2 cellular contexts compared by ENCODE assay signal in the genomic region with DNA sequence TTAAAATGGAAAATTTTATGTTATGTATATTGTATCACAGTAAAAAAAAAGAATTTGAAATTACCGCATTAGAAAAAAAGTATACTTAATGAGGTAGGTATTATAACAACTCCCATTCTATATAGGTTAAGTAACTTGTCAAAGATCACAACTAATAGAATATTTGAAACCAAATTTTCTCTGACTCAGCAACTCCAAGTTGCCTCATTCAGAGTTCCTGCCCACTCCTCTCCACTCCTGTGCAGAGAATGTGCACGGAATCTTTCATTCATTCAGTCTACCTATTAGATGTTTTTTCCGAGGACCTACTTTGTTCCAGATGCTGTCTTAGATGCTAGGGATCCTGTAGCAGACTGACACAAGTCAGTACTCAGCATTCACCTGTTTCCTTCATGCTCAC.
TF ChIP-seq lines count a peak whose summit lies in the region.

No MANE protein-coding gene starts in this region.

TF ChIP-seq in A549, 52 proteins besides CTCF, POLR2A, EP300 and RAD21:
- TF ChIP-seq HOXA7 (CRISPR knock-in tag; IDR thresholded peaks at IDR 0.05) (no peak), MAFK (IDR thresholded peaks at IDR 0.05; ENCODE audit: partially characterized antibody) (peak; percentile 26)

TF ChIP-seq in K562, 482 proteins besides CTCF, POLR2A, EP300 and RAD21:
- TF ChIP-seq PML (IDR thresholded peaks at IDR 0.05; ENCODE audit: low read length) (no peak), FOXJ3 (CRISPR knock-in tag; IDR thresholded peaks at IDR 0.05) (no peak), C11orf30 (IDR thresholded peaks at IDR 0.05; ENCODE audit: low read depth) (peak; percentile 70), ZNF316 (IDR thresholded peaks at IDR 0.05) (peak; percentile 64), JUN (IDR thresholded peaks at IDR 0.05; ENCODE audit: borderline replicate concordance, low read depth, low read length) (no peak), JUN (CRISPR knock-in tag; IDR thresholded peaks at IDR 0.05; ENCODE audit: borderline replicate concordance) (no peak), ZNF175 (CRISPR knock-in tag; IDR thresholded peaks at IDR 0.05; ENCODE audit: low read depth) (no peak)
